Comparison of ENCODE assay signal across 22 cellular contexts in genomic region chr5:132380047-132380446, GRCh38.
"Had no signal": no experiment of that assay in that cellular context is flagged by ENCODE, and none has a peak within 500 bp of the region (broad histone marks: within the 10 kb centered on the region; RNA-seq: fewer than 3 reads in every experiment).

No MANE protein-coding gene starts in this region.

- DNase-seq: colonic mucosa; dermis blood vessel endothelial cell; effector memory CD4-positive, alpha-beta T cell; esophagus squamous epithelium; foreskin melanocyte; hypothalamus; immature natural killer cell; naive B cell; sigmoid colon; spleen; stimulated activated CD4-positive, alpha-beta T cell treated with anti-CD3 and anti-CD28 coated beads, Interleukin-4, amount 100 ng/mL, for 4 hours; stimulated activated naive CD4-positive, alpha-beta T cell; stomach; thyroid gland; trophoblast cell; uterus had no signal

- H3K27me3 ChIP-seq: colonic mucosa, esophagus squamous epithelium, right atrium auricular region, sigmoid colon, spleen, stomach, thyroid gland, uterus had no signal

- FAIRE-seq: endothelial cell of umbilical vein, keratinocyte had no signal

- H3K27ac ChIP-seq: colonic mucosa, parathyroid adenoma, right atrium auricular region, sigmoid colon, spleen, stomach, thyroid gland, uterus had no signal

- H3K4me3 ChIP-seq: colonic mucosa, esophagus squamous epithelium, lung, right atrium auricular region, sigmoid colon, spleen, stomach, thyroid gland, uterus had no signal

- H3K9me3 ChIP-seq: colonic mucosa, esophagus squamous epithelium, right atrium auricular region, sigmoid colon, spleen, stomach, thyroid gland, uterus had no signal

- H3K4me1 ChIP-seq: colonic mucosa, thyroid gland, uterus had no signal

- ATAC-seq: natural killer cell treated with Interleukin-12 subunit alpha and Interleukin-12 subunit beta and Interleukin-15 and Interleukin-18, amount 100 ng/mL, for 72 hours had no signal

- H3K36me3 ChIP-seq: colonic mucosa, uterus had no signal

- H2AFZ ChIP-seq: parathyroid adenoma had no signal

- H3K9ac ChIP-seq: parathyroid adenoma had no signal
